30 cellular contexts compared by ENCODE assay signal in the genomic region with DNA sequence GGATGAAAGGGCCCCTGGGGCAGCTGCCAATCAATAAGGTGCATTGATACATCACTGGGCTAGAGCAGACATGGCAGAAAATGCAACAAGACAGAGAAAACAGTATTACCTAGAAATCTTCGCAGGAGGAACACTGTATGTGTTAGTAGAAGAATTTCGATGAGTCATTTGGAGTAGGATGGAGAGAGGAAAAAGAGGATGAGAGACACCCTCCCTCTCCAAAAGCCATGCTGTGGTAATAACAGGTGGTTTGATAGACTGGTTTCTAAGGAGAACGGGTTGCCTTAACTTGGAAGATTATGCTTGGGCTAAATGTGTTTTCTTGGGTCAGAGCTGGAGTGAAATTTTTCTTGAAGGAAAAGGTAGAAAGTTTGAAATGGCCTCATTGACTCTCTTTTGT.
"Had no signal": no experiment of that assay in that cellular context is flagged by ENCODE, and none has a peak within 500 bp of the region (broad histone marks: within the 10 kb centered on the region; RNA-seq: fewer than 3 reads in every experiment).

No MANE protein-coding gene starts in this region.

- H3K4me3 ChIP-seq: coronary artery, esophagus squamous epithelium, gastroesophageal sphincter, heart right ventricle, sigmoid colon, testis had no signal

- H3K36me3 Mint-ChIP-seq: type B pancreatic cell had no signal

- ATAC-seq: activated CD4-positive, alpha-beta T cell treated with anti-CD3 and anti-CD28 coated beads for 36 hours; activated T-cell treated with anti-CD3 and anti-CD28 coated beads, Interleukin-2, amount 50 U/mL, for 4 hours; gastroesophageal sphincter; heart right ventricle; left cardiac atrium had no signal

- H3K27me3 ChIP-seq: esophagus squamous epithelium, gastroesophageal sphincter, heart right ventricle, sigmoid colon, testis had no signal

- H3K27me3 Mint-ChIP-seq: activated B cell treated with CpG ODN at 0.5 μM for 24 hours; activated CD4-positive, alpha-beta T cell treated with anti-CD3 and anti-CD28 coated beads for 36 hours; activated naive CD8-positive, alpha-beta T cell treated with anti-CD3 and anti-CD28 coated beads, Interleukin-2, amount 10 ng/mL, durations not matched to agents 7 days and 5 days; type B pancreatic cell had no signal

- DNase-seq: activated B cell treated with CpG ODN at 0.5 μM for 24 hours; activated CD4-positive, alpha-beta T cell treated with anti-CD3 and anti-CD28 coated beads for 36 hours; activated CD4-positive, alpha-beta T cell treated with anti-CD3 and anti-CD28 coated beads, Interleukin-2, amount 50 U/mL, for 4 hours; activated CD8-positive, alpha-beta memory T cell treated with anti-CD3 and anti-CD28 coated beads for 24 hours; activated CD8-positive, alpha-beta memory T cell treated with anti-CD3 and anti-CD28 coated beads, Interleukin-2, amount 50 U/mL, for 48 hours; activated naive CD4-positive, alpha-beta T cell; activated naive CD8-positive, alpha-beta T cell treated with anti-CD3 and anti-CD28 coated beads, Interleukin-2, amount 10 ng/mL, durations not matched to agents 7 days and 5 days; activated T-cell treated with anti-CD3 and anti-CD28 coated beads, Interleukin-2, amount 50 U/mL, for 4 hours; amygdala; cerebellar nuclear complex; endodermal cell; esophagus squamous epithelium; heart right ventricle; islet precursor cell; left cardiac atrium; midbrain; occipital lobe; posterior cingulate gyrus; sigmoid colon; stimulated activated CD4-positive, alpha-beta T cell treated with anti-CD3 and anti-CD28 coated beads, Interleukin-2, amount 100 ng/mL, for 48 hours; stimulated activated CD8-positive, alpha-beta memory T cell treated with anti-CD3 and anti-CD28 coated beads, Interleukin-4, amount 100 ng/mL, for 48 hours; stimulated activated naive CD4-positive, alpha-beta T cell; T1000; testis had no signal

- H3K36me3 ChIP-seq: esophagus squamous epithelium, gastroesophageal sphincter, heart right ventricle, sigmoid colon had no signal

- H3K27ac ChIP-seq: coronary artery, esophagus squamous epithelium, gastroesophageal sphincter, heart right ventricle, sigmoid colon, testis had no signal

- H3K9me3 ChIP-seq: esophagus squamous epithelium, gastroesophageal sphincter, heart right ventricle, sigmoid colon, testis had no signal

- H3K9me3 Mint-ChIP-seq: activated B cell treated with CpG ODN at 0.5 μM for 24 hours; activated T-cell treated with anti-CD3 and anti-CD28 coated beads, Interleukin-2, amount 50 U/mL, for 4 hours; activated T-helper 2 cell treated with anti-CD3 and anti-CD28 coated beads, Interferon-gamma antibody, Interleukin-2, Interleukin-4, amounts not matched to agents 10 μg/mL and 5 μg/mL and 100 μg/mL, durations not matched to agents 14 hours and 24 hours and 36 hours; endodermal cell; nephron; T-helper 1 cell treated with Interleukin-12 subunit alpha and Interleukin-12 subunit beta and Interleukin-4 antibody, amounts not matched to agents 30 μg/mL and 1 μg/mL, for 36 hours had no signal

- H3K4me3 Mint-ChIP-seq: activated B cell treated with CpG ODN at 0.5 μM for 24 hours; activated CD4-positive, alpha-beta T cell treated with anti-CD3 and anti-CD28 coated beads for 36 hours; activated naive CD8-positive, alpha-beta T cell treated with anti-CD3 and anti-CD28 coated beads, Interleukin-2, amount 10 ng/mL, durations not matched to agents 7 days and 5 days; activated T-cell treated with anti-CD3 and anti-CD28 coated beads, Interleukin-2, amount 50 U/mL, for 4 hours; endodermal cell; nephron; T-helper 1 cell treated with Interleukin-12 subunit alpha and Interleukin-12 subunit beta and Interleukin-4 antibody, amounts not matched to agents 30 μg/mL and 1 μg/mL, for 36 hours; type B pancreatic cell had no signal

- H3K4me1 Mint-ChIP-seq: activated B cell treated with CpG ODN at 0.5 μM for 24 hours had no signal

- H3K4me1 ChIP-seq: esophagus squamous epithelium, heart right ventricle, testis had no signal

- H3K27ac Mint-ChIP-seq: activated B cell treated with CpG ODN at 0.5 μM for 24 hours; activated CD4-positive, alpha-beta T cell treated with anti-CD3 and anti-CD28 coated beads for 36 hours; activated naive CD8-positive, alpha-beta T cell treated with anti-CD3 and anti-CD28 coated beads, Interleukin-2, amount 10 ng/mL, durations not matched to agents 7 days and 5 days; activated T-helper 2 cell treated with anti-CD3 and anti-CD28 coated beads, Interferon-gamma antibody, Interleukin-2, Interleukin-4, amounts not matched to agents 10 μg/mL and 5 μg/mL and 100 μg/mL, durations not matched to agents 14 hours and 24 hours and 36 hours; endodermal cell; nephron; T-helper 1 cell treated with Interleukin-12 subunit alpha and Interleukin-12 subunit beta and Interleukin-4 antibody, amounts not matched to agents 30 μg/mL and 1 μg/mL, for 36 hours; type B pancreatic cell had no signal
